Comparison of ENCODE assay signal across 2 cellular contexts in the genomic region with DNA sequence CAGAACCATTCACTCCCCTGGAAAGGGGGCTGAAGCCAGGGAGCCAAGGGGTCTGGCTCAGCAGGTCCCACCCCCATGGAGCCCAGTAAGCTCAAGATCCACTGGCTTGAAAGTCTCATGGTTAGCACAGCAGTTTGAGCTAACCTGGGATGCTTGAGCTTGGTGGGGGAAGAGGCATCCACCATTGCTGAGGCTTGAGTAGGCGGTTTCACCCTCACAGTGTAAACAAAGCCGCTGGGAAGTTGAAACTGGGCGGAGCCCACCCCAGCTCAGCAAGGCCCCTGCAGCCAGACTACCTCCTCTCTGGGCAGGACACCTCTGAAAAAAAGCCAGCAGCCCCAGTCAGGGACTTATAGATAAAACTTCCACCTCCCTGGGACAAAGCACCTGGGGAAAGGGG.
TF ChIP-seq lines count a peak whose summit lies in the region.

No MANE protein-coding gene starts in this region.

TF ChIP-seq in GM23338, 12 proteins besides CTCF, POLR2A, EP300 and RAD21 (continued from another document and continues in another):
- TF ChIP-seq, protein P1, sequence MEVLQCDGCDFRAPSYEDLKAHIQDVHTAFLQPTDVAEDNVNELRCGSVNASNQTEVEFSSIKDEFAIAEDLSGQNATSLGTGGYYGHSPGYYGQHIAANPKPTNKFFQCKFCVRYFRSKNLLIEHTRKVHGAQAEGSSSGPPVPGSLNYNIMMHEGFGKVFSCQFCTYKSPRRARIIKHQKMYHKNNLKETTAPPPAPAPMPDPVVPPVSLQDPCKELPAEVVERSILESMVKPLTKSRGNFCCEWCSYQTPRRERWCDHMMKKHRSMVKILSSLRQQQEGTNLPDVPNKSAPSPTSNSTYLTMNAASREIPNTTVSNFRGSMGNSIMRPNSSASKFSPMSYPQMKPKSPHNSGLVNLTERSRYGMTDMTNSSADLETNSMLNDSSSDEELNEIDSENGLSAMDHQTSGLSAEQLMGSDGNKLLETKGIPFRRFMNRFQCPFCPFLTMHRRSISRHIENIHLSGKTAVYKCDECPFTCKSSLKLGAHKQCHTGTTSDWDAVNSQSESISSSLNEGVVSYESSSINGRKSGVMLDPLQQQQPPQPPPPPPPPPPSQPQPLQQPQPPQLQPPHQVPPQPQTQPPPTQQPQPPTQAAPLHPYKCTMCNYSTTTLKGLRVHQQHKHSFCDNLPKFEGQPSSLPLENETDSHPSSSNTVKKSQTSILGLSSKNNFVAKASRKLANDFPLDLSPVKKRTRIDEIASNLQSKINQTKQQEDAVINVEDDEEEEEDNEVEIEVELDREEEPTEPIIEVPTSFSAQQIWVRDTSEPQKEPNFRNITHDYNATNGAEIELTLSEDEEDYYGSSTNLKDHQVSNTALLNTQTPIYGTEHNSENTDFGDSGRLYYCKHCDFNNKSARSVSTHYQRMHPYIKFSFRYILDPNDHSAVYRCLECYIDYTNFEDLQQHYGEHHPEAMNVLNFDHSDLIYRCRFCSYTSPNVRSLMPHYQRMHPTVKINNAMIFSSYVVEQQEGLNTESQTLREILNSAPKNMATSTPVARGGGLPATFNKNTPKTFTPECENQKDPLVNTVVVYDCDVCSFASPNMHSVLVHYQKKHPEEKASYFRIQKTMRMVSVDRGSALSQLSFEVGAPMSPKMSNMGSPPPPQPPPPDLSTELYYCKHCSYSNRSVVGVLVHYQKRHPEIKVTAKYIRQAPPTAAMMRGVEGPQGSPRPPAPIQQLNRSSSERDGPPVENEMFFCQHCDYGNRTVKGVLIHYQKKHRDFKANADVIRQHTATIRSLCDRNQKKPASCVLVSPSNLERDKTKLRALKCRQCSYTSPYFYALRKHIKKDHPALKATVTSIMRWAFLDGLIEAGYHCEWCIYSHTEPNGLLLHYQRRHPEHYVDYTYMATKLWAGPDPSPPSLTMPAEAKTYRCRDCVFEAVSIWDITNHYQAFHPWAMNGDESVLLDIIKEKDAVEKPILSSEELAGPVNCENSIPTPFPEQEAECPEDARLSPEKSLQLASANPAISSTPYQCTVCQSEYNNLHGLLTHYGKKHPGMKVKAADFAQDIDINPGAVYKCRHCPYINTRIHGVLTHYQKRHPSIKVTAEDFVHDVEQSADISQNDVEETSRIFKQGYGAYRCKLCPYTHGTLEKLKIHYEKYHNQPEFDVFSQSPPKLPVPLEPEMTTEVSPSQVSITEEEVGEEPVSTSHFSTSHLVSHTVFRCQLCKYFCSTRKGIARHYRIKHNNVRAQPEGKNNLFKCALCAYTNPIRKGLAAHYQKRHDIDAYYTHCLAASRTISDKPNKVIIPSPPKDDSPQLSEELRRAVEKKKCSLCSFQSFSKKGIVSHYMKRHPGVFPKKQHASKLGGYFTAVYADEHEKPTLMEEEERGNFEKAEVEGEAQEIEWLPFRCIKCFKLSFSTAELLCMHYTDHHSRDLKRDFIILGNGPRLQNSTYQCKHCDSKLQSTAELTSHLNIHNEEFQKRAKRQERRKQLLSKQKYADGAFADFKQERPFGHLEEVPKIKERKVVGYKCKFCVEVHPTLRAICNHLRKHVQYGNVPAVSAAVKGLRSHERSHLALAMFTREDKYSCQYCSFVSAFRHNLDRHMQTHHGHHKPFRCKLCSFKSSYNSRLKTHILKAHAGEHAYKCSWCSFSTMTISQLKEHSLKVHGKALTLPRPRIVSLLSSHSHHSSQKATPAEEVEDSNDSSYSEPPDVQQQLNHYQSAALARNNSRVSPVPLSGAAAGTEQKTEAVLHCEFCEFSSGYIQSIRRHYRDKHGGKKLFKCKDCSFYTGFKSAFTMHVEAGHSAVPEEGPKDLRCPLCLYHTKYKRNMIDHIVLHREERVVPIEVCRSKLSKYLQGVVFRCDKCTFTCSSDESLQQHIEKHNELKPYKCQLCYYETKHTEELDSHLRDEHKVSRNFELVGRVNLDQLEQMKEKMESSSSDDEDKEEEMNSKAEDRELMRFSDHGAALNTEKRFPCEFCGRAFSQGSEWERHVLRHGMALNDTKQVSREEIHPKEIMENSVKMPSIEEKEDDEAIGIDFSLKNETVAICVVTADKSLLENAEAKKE (CRISPR knock-in tag; IDR thresholded peaks at IDR 0.05) = no peak
- TF ChIP-seq, protein P2, sequence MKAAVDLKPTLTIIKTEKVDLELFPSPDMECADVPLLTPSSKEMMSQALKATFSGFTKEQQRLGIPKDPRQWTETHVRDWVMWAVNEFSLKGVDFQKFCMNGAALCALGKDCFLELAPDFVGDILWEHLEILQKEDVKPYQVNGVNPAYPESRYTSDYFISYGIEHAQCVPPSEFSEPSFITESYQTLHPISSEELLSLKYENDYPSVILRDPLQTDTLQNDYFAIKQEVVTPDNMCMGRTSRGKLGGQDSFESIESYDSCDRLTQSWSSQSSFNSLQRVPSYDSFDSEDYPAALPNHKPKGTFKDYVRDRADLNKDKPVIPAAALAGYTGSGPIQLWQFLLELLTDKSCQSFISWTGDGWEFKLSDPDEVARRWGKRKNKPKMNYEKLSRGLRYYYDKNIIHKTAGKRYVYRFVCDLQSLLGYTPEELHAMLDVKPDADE (IDR thresholded peaks at IDR 0.05) = no peak
- TF ChIP-seq, protein P3, sequence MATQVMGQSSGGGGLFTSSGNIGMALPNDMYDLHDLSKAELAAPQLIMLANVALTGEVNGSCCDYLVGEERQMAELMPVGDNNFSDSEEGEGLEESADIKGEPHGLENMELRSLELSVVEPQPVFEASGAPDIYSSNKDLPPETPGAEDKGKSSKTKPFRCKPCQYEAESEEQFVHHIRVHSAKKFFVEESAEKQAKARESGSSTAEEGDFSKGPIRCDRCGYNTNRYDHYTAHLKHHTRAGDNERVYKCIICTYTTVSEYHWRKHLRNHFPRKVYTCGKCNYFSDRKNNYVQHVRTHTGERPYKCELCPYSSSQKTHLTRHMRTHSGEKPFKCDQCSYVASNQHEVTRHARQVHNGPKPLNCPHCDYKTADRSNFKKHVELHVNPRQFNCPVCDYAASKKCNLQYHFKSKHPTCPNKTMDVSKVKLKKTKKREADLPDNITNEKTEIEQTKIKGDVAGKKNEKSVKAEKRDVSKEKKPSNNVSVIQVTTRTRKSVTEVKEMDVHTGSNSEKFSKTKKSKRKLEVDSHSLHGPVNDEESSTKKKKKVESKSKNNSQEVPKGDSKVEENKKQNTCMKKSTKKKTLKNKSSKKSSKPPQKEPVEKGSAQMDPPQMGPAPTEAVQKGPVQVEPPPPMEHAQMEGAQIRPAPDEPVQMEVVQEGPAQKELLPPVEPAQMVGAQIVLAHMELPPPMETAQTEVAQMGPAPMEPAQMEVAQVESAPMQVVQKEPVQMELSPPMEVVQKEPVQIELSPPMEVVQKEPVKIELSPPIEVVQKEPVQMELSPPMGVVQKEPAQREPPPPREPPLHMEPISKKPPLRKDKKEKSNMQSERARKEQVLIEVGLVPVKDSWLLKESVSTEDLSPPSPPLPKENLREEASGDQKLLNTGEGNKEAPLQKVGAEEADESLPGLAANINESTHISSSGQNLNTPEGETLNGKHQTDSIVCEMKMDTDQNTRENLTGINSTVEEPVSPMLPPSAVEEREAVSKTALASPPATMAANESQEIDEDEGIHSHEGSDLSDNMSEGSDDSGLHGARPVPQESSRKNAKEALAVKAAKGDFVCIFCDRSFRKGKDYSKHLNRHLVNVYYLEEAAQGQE (IDR thresholded peaks at IDR 0.05; ENCODE audit: unreplicated experiment) = no peak
- TF ChIP-seq JUNB (IDR thresholded peaks at IDR 0.05; ENCODE audit: unreplicated experiment) = no peak
- TF ChIP-seq NANOG (IDR thresholded peaks at IDR 0.05; ENCODE audit: borderline replicate concordance) = no peak
- TF ChIP-seq EZH2 (IDR thresholded peaks at IDR 0.05; ENCODE audit: low read depth, unreplicated experiment) = no peak
- TF ChIP-seq POLR2AphosphoS5 (IDR thresholded peaks at IDR 0.05; ENCODE audit: low read depth) = no peak
- no peak for TF ChIP-seq EZH2phosphoT487 (IDR thresholded peaks at IDR 0.05; ENCODE audit: unreplicated experiment)
- no peak for TF ChIP-seq STAT1 (IDR thresholded peaks at IDR 0.05; ENCODE audit: unreplicated experiment)
- no peak for TF ChIP-seq ZNF114 (CRISPR knock-in tag; IDR thresholded peaks at IDR 0.05)

TF ChIP-seq in HEK293, 187 proteins besides CTCF, POLR2A, EP300 and RAD21:
- TF ChIP-seq, protein P4, sequence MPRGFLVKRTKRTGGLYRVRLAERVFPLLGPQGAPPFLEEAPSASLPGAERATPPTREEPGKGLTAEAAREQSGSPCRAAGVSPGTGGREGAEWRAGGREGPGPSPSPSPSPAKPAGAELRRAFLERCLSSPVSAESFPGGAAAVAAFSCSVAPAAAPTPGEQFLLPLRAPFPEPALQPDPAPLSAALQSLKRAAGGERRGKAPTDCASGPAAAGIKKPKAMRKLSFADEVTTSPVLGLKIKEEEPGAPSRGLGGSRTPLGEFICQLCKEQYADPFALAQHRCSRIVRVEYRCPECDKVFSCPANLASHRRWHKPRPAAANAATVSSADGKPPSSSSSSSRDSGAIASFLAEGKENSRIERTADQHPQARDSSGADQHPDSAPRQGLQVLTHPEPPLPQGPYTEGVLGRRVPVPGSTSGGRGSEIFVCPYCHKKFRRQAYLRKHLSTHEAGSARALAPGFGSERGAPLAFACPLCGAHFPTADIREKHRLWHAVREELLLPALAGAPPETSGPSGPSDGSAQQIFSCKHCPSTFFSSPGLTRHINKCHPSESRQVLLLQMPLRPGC (tag by site-specific recombination; IDR thresholded peaks at IDR 0.05) = no peak
- TF ChIP-seq ZFHX2 (tag by site-specific recombination; conservative IDR thresholded peaks at IDR 0.05) (peak; percentile 54; the same call in 1 of the 2 replicates), EGR2 (tag by site-specific recombination; IDR thresholded peaks at IDR 0.05; ENCODE audit: low read depth) (peak; percentile 47)
